8 cellular contexts compared by ENCODE assay signal in genomic region chr16:50210266-50211038, GRCh38. TPM values are rescaled to one million over a fixed set of nuclear protein-coding genes. Genes with fewer than 3 reads are reported as not detected.
A peak's percentile ranks its signal among the peaks of the same experiment; 100 is the strongest.
DNase-seq lines count a peak whose midpoint lies in the region; ATAC-seq and TF ChIP-seq lines count a peak whose summit lies in the region.

No MANE protein-coding gene starts in this region.

- H2BK12ac ChIP-seq in mesenchymal stem cell (ENCODE audit: low read length in 2 of 2) = no peak overlapping the region

- peak; percentile 86 for DNase-seq in BE2C
- DNase-seq in NCI-H524 treated with DMSO at 0.1 percent for 48 hours (lab: John Stamatoyannopoulos, UW) = peak; percentile 20
- DNase-seq in activated CD8-positive, alpha-beta memory T cell treated with anti-CD3 and anti-CD28 coated beads for 1 hour (ENCODE audit: extremely low read depth in 1 of 2, low read depth in 1 of 2) = peak; percentile 8 to 25
- DNase-seq in effector memory CD4-positive, alpha-beta T cell = peak in 2 of 3 donors; percentile 11 to 23
- peak; percentile 85 for DNase-seq in mesenchymal stem cell
- peak; percentile 21 to 30 for DNase-seq in stimulated activated CD8-positive, alpha-beta memory T cell treated with anti-CD3 and anti-CD28 coated beads, Interleukin-15, amount 100 ng/mL, for 4 hours (ENCODE audit: low read depth in 2 of 2)

- H3K4me3 ChIP-seq in BE2C (ENCODE audit: low read depth, low read length) (no peak overlapping the region), mesenchymal stem cell (ENCODE audit: insufficient read depth in 1 of 2, low read depth in 1 of 2, low read length in 2 of 2) (no peak overlapping the region)
- no peak overlapping the region for H3K4me3 ChIP-seq in effector memory CD4-positive, alpha-beta T cell (ENCODE audit: insufficient read depth, low read depth, low read length, poor library complexity, severe bottlenecking)

- TF ChIP-seq CTCF in BE2C (IDR thresholded peaks at IDR 0.05; ENCODE audit: low read depth, low read length) = peak; percentile 92

- no peaks in the 10 kb centered on the region for H3K27me3 ChIP-seq in BE2C
- H3K27me3 ChIP-seq in effector memory CD4-positive, alpha-beta T cell (replicated peaks; ENCODE audit: control insufficient read depth, insufficient read depth, low read length, poor library complexity, severe bottlenecking) = no peaks in the 10 kb centered on the region
- no peaks in the 10 kb centered on the region for H3K27me3 ChIP-seq in mesenchymal stem cell (ENCODE audit: control insufficient read depth in 1 of 2, insufficient read depth in 1 of 2, low read length in 2 of 2)

- H2AFZ ChIP-seq in mesenchymal stem cell (ENCODE audit: low read depth, low read length) = no peak overlapping the region

- H2BK5ac ChIP-seq in mesenchymal stem cell (ENCODE audit: low read depth, low read length, poor library complexity, severe bottlenecking) = no peak overlapping the region

- no peak overlapping the region for H2BK15ac ChIP-seq in mesenchymal stem cell (ENCODE audit: low read depth, poor library complexity, severe bottlenecking)

- no peak overlapping the region for H3K4ac ChIP-seq in mesenchymal stem cell (ENCODE audit: low read depth in 1 of 2, low read length in 2 of 2)

- WGBS in mesenchymal stem cell = 85% methylated on average over 5 of the region's 5 CpGs

- H2BK120ac ChIP-seq in mesenchymal stem cell (ENCODE audit: low read depth, low read length) = no peak overlapping the region

- ATAC-seq in GM18909 (IDR thresholded peaks at IDR 0.05; ENCODE audit: poor library complexity, unreplicated experiment) (peak; percentile 86), HG03196 (IDR thresholded peaks at IDR 0.05; ENCODE audit: unreplicated experiment) (peak; percentile 86)

- no peak overlapping the region for H3K23ac ChIP-seq in mesenchymal stem cell (ENCODE audit: low read length in 2 of 2)

- H3K9ac ChIP-seq in mesenchymal stem cell (ENCODE audit: low read length) = peak overlapping the region; percentile 63

- H3K27ac ChIP-seq in effector memory CD4-positive, alpha-beta T cell (ENCODE audit: insufficient read depth, low read length, poor library complexity, severe bottlenecking) = no peak overlapping the region
- no peak overlapping the region for H3K27ac ChIP-seq in mesenchymal stem cell (ENCODE audit: low read length, poor library complexity, severe bottlenecking)

- H3K9me3 ChIP-seq in BE2C (no peaks in the 10 kb centered on the region), mesenchymal stem cell (ENCODE audit: control insufficient read depth, low read length) (no peaks in the 10 kb centered on the region)
- no peaks in the 10 kb centered on the region for H3K9me3 ChIP-seq in effector memory CD4-positive, alpha-beta T cell (ENCODE audit: control insufficient read depth, low read length)

- H3K18ac ChIP-seq in mesenchymal stem cell (ENCODE audit: low read depth in 1 of 2, low read length in 2 of 2) = no peak overlapping the region

- H2AK5ac ChIP-seq in mesenchymal stem cell (ENCODE audit: low read length, severe bottlenecking) = peak overlapping the region; percentile 50

- H3K4me2 ChIP-seq in mesenchymal stem cell (ENCODE audit: low read length, poor library complexity, severe bottlenecking) = no peak overlapping the region

- peaks cover 27% of the 10 kb centered on the region for H3K79me1 ChIP-seq in mesenchymal stem cell (replicated peaks; ENCODE audit: low read length, poor library complexity, severe bottlenecking)

- H3K4me1 ChIP-seq in BE2C = peaks cover 7% of the 10 kb centered on the region; the same call in 1 of the 2 replicates
- H3K4me1 ChIP-seq in effector memory CD4-positive, alpha-beta T cell (ENCODE audit: control insufficient read depth, insufficient read depth, low read length, poor library complexity, severe bottlenecking) = peaks cover 3% of the 10 kb centered on the region
- H3K4me1 ChIP-seq in mesenchymal stem cell (ENCODE audit: control insufficient read depth, insufficient read depth, low read depth, low read length) = peaks cover 11% of the 10 kb centered on the region

- H4K8ac ChIP-seq in mesenchymal stem cell (ENCODE audit: low read length) = no peak overlapping the region

- no peak overlapping the region for H4K91ac ChIP-seq in mesenchymal stem cell (ENCODE audit: low read length)

- no peak overlapping the region for H3K14ac ChIP-seq in mesenchymal stem cell (ENCODE audit: low read length in 2 of 2)

- H3K36me3 ChIP-seq in BE2C = peaks cover 21% of the 10 kb centered on the region
- peaks cover 20% of the 10 kb centered on the region for H3K36me3 ChIP-seq in effector memory CD4-positive, alpha-beta T cell (ENCODE audit: control insufficient read depth, insufficient read depth, low read length)
- H3K36me3 ChIP-seq in mesenchymal stem cell (ENCODE audit: control insufficient read depth in 1 of 2, insufficient read depth in 2 of 2, low read depth in 1 of 2, low read length in 2 of 2) = peaks cover 7 to 26% of the 10 kb centered on the region in 2 experiments

RNA-seq across cellular contexts. Expression of gene ADCY7, which starts 55.9 kb away (rescaled TPM):
- 26.2 TPM for polyA plus RNA-seq in BE2C (2012; ENCODE audit: insufficient read depth, insufficient read length, low read depth)
- 6.2 TPM for polyA plus RNA-seq in mesenchymal stem cell (2013, experiment 1 of 2)
- 6.4 TPM for polyA plus RNA-seq in mesenchymal stem cell (2013, experiment 2 of 2)

RNA-seq across cellular contexts. Expression of gene TENT4B, which starts 57.3 kb away (rescaled TPM):
- 8.6 TPM for polyA plus RNA-seq in BE2C (2012; ENCODE audit: insufficient read depth, insufficient read length, low read depth)
- polyA plus RNA-seq in mesenchymal stem cell (2013, experiment 1 of 2) = 5.6 TPM
- polyA plus RNA-seq in mesenchymal stem cell (2013, experiment 2 of 2) = 5.8 TPM

Comparison
In these comparisons a context has a peak if more than half of its experiments do, and no peak if none do; other contexts are left out.
1. DNase-seq: peak in every context shown above with its lines; median percentile 86 in BE2C; 85 in mesenchymal stem cell; 26 in stimulated activated CD8-positive, alpha-beta memory T cell treated with anti-CD3 and anti-CD28 coated beads, Interleukin-15, amount 100 ng/mL, for 4 hours; 20 in NCI-H524 treated with DMSO at 0.1 percent for 48 hours; 17 in effector memory CD4-positive, alpha-beta T cell; 16 in activated CD8-positive, alpha-beta memory T cell treated with anti-CD3 and anti-CD28 coated beads for 1 hour.